ENCODE assay signal across 24 cellular contexts in genomic region chr1:36309397-36309796, GRCh38.
"Had no signal": no experiment of that assay in that cellular context is flagged by ENCODE, and none has a peak within 500 bp of the region (broad histone marks: within the 10 kb centered on the region; RNA-seq: fewer than 3 reads in every experiment).

No MANE protein-coding gene starts in this region.

- ATAC-seq: activated naive CD4-positive, alpha-beta T cell treated with anti-CD3 and anti-CD28 coated beads, Interleukin-2, amount 50 U/mL, for 72 hours; K562 had no signal

- H3K27me3 Mint-ChIP-seq: activated CD4-positive, alpha-beta memory T cell treated with anti-CD3 and anti-CD28 coated beads for 36 hours; activated CD4-positive, alpha-beta T cell treated with anti-CD3 and anti-CD28 coated beads, Interleukin-2, amount 10 ng/mL, durations not matched to agents 7 days and 5 days had no signal

- H3K9me3 Mint-ChIP-seq: activated CD4-positive, alpha-beta memory T cell treated with anti-CD3 and anti-CD28 coated beads for 36 hours; activated CD4-positive, alpha-beta T cell treated with anti-CD3 and anti-CD28 coated beads, Interleukin-2, amount 10 ng/mL, durations not matched to agents 7 days and 5 days; activated naive CD4-positive, alpha-beta T cell treated with anti-CD3 and anti-CD28 coated beads, Interleukin-2, amount 50 U/mL, for 72 hours had no signal

- H3K27ac Mint-ChIP-seq: activated CD4-positive, alpha-beta memory T cell treated with anti-CD3 and anti-CD28 coated beads for 36 hours; activated CD4-positive, alpha-beta T cell treated with anti-CD3 and anti-CD28 coated beads, Interleukin-2, amount 10 ng/mL, durations not matched to agents 7 days and 5 days; activated naive CD4-positive, alpha-beta T cell treated with anti-CD3 and anti-CD28 coated beads, Interleukin-2, amount 50 U/mL, for 72 hours had no signal

- H3K9me3 ChIP-seq: breast epithelium, Peyer's patch, SJCRH30, SK-N-SH had no signal

- H3K4me1 ChIP-seq: breast epithelium, SJCRH30 had no signal

- H3K4me3 Mint-ChIP-seq: activated CD4-positive, alpha-beta memory T cell treated with anti-CD3 and anti-CD28 coated beads for 36 hours; activated CD4-positive, alpha-beta T cell treated with anti-CD3 and anti-CD28 coated beads, Interleukin-2, amount 10 ng/mL, durations not matched to agents 7 days and 5 days had no signal

- H3K27ac ChIP-seq: breast epithelium, Peyer's patch, RWPE1, SJCRH30, VCaP had no signal

- DNase-seq: activated CD4-positive, alpha-beta memory T cell treated with anti-CD3 and anti-CD28 coated beads for 36 hours; activated CD4-positive, alpha-beta T cell treated with anti-CD3 and anti-CD28 coated beads, Interleukin-2, amount 10 ng/mL, durations not matched to agents 7 days and 5 days; activated CD4-positive, CD25-positive, alpha-beta regulatory T cell; activated T-cell treated with anti-CD3 and anti-CD28 coated beads, Interleukin-2, amount 50 U/mL, for 1 hour; Karpas-422; MM.1S; NCI-H1105; NCI-H1436; NCI-H1694 treated with DMSO at 0.1 percent for 48 hours; NCI-H2029 treated with DMSO at 0.1 percent for 48 hours; NCI-H345; NCI-H510A; NCI-H526 treated with DMSO at 0.1 percent for 48 hours; NCI-H82; Right ventricle myocardium superior; SJCRH30; SK-N-SH; T-helper 1 cell had no signal

- H3K9ac ChIP-seq: SK-N-SH had no signal

- H3K27me3 ChIP-seq: breast epithelium, Peyer's patch, SJCRH30 had no signal

- H3K4me3 ChIP-seq: breast epithelium, K562, Peyer's patch, SJCRH30 had no signal

- H3K36me3 ChIP-seq: breast epithelium had no signal
